Comparison of ENCODE assay signal across 8 cellular contexts in genomic region chr13:100542546-100543156, GRCh38. TPM values are rescaled to one million over a fixed set of nuclear protein-coding genes. Genes with fewer than 3 reads are reported as not detected.
DNase-seq lines count a peak whose midpoint lies in the region; ATAC-seq and TF ChIP-seq lines count a peak whose summit lies in the region.

No MANE protein-coding gene starts in this region.

- H3K27ac ChIP-seq in BLaER1 treated with 17β-estradiol and CSF1 and Interleukin-3, amounts not matched to agents 10 nM and 100 nM, result peak overlapping the region in 5 of 11 experiments; percentile 6 to 54 (median 27); a peak in 6 of 22 replicates

- ATAC-seq in GM18505 (IDR thresholded peaks at IDR 0.05; ENCODE audit: unreplicated experiment), result peak; percentile 90
- peak; percentile 83 for ATAC-seq in HG02763 (IDR thresholded peaks at IDR 0.05; ENCODE audit: unreplicated experiment)
- peak; percentile 67 to 69 for ATAC-seq in naive thymus-derived CD8-positive, alpha-beta T cell
- no peak for ATAC-seq in esophagus mucosa

- TF ChIP-seq CTCF in MCF 10A (IDR thresholded peaks at IDR 0.05; ENCODE audit: unreplicated experiment), result peak; percentile 27

- H3K27ac Mint-ChIP-seq in MCF 10A (ENCODE audit: low read depth, unreplicated experiment), result no peak overlapping the region
- H3K27ac Mint-ChIP-seq in naive thymus-derived CD8-positive, alpha-beta T cell, result peak overlapping the region in 3 of 10 donors; percentile 38 to 80 (median 56)

- H3K9me3 Mint-ChIP-seq in MCF 10A (ENCODE audit: unreplicated experiment), result no peaks in the 10 kb centered on the region
- H3K9me3 Mint-ChIP-seq in naive thymus-derived CD8-positive, alpha-beta T cell, result no peaks in the 10 kb centered on the region

- no peaks in the 10 kb centered on the region for H3K27me3 Mint-ChIP-seq in MCF 10A (ENCODE audit: insufficient read depth, unreplicated experiment)
- H3K27me3 Mint-ChIP-seq in naive thymus-derived CD8-positive, alpha-beta T cell, result no peaks in the 10 kb centered on the region

- no peak for TF ChIP-seq POLR2A in GM18505 (IDR thresholded peaks at IDR 0.05; ENCODE audit: borderline replicate concordance, extremely low read depth, insufficient read depth, insufficient read length)

- peaks cover 0 to 10% (median 0%) of the 10 kb centered on the region in 11 experiments; a peak in 2 of 22 replicates for H3K27me3 ChIP-seq in BLaER1 treated with 17β-estradiol and CSF1 and Interleukin-3, amounts not matched to agents 10 nM and 100 nM

- H3K9me3 ChIP-seq in BLaER1 treated with 17β-estradiol and CSF1 and Interleukin-3, amounts not matched to agents 10 nM and 100 nM (replicated peaks in 1 of 11), result peaks cover 0 to 10% (median 0%) of the 10 kb centered on the region in 11 experiments; a peak in 3 of 22 replicates

- intact Hi-C loops in MCF 10A (cut with micrococcal nuclease), result loop anchor here (1.0 kb wide), 1 partner anchor 886 kb away; no protein-coding TSS in a partner anchor

- H3K4me3 ChIP-seq in BLaER1 treated with 17β-estradiol and CSF1 and Interleukin-3, amounts not matched to agents 10 nM and 100 nM, result no peak overlapping the region

- peaks cover 4% of the 10 kb centered on the region for H3K4me1 Mint-ChIP-seq in MCF 10A (ENCODE audit: insufficient read depth, unreplicated experiment)
- H3K4me1 Mint-ChIP-seq in naive thymus-derived CD8-positive, alpha-beta T cell, result peaks cover 1 to 32% (median 16%) of the 10 kb centered on the region in 4 donors

- H3K4me1 ChIP-seq in BLaER1 treated with 17β-estradiol and CSF1 and Interleukin-3, amounts not matched to agents 10 nM and 100 nM, result peaks cover 37 to 69% (median 59%) of the 10 kb centered on the region in 10 experiments

- CTCF ChIA-PET in MCF 10A (lab: Yijun Ruan, JAX), result interaction anchor here (0.9 to 1.4 kb wide), 2 partner anchors 28 to 887 kb away, joined by 3 read pairs; no protein-coding TSS in a partner anchor

- BruUV-seq in MCF 10A (replicated peaks; lab: Mats Ljungman, UMichigan), result no TSS peak

- no peaks in the 10 kb centered on the region for H3K36me3 Mint-ChIP-seq in MCF 10A (ENCODE audit: insufficient read depth, unreplicated experiment)
- H3K36me3 Mint-ChIP-seq in naive thymus-derived CD8-positive, alpha-beta T cell, result peaks cover 0 to 4% (median 0%) of the 10 kb centered on the region in 3 donors

- DNase-seq in NCI-H146 treated with DMSO at 0.1 percent for 48 hours (lab: John Stamatoyannopoulos, UW; ENCODE audit: unreplicated experiment), result peak; percentile 3
- DNase-seq in MCF 10A (ENCODE audit: unreplicated experiment), result peak; percentile 52
- peak in 4 of 10 donors; percentile 14 to 50 (median 41) for DNase-seq in naive thymus-derived CD8-positive, alpha-beta T cell
- no peak for DNase-seq in NCI-H226

- H3K36me3 ChIP-seq in BLaER1 treated with 17β-estradiol and CSF1 and Interleukin-3, amounts not matched to agents 10 nM and 100 nM, result no peaks in the 10 kb centered on the region

- H4K20me1 ChIP-seq in BLaER1 treated with 17β-estradiol and CSF1 and Interleukin-3, amounts not matched to agents 10 nM and 100 nM, result no peaks in the 10 kb centered on the region

- no peak overlapping the region for H3K4me3 Mint-ChIP-seq in MCF 10A (ENCODE audit: unreplicated experiment)
- H3K4me3 Mint-ChIP-seq in naive thymus-derived CD8-positive, alpha-beta T cell, result peak overlapping the region in 5 of 10 donors; percentile 20 to 78 (median 45)

- no peak overlapping the region; a peak in 1 of 22 replicates for H3K9ac ChIP-seq in BLaER1 treated with 17β-estradiol and CSF1 and Interleukin-3, amounts not matched to agents 10 nM and 100 nM

- H3K4me2 ChIP-seq in BLaER1 treated with 17β-estradiol and CSF1 and Interleukin-3, amounts not matched to agents 10 nM and 100 nM, result peak overlapping the region; percentile 65 to 94 (median 84)

- POLR2A ChIA-PET in MCF 10A (lab: Yijun Ruan, JAX), result no interaction called here
- POLR2A ChIA-PET in naive thymus-derived CD8-positive, alpha-beta T cell (lab: Charles Lee), result interaction anchor here (1.0 kb wide), 1 partner anchor 886 kb away, joined by 4 read pairs; no protein-coding TSS in a partner anchor

RNA-seq across cellular contexts. Expression of gene GGACT, which starts 45.9 kb away (rescaled TPM):
- total RNA-seq in MCF 10A (2022) (6.9 and 8.1 TPM in 2 replicates), esophagus mucosa (3.6 TPM)
- total RNA-seq in naive thymus-derived CD8-positive, alpha-beta T cell, result 1 to 10 TPM; 3.5 to 4.0 TPM
- 10 to 100 TPM in 1 of 3 donors, 1 to 10 TPM in 2; 5.3 to 10.4 (median 7.7) TPM for polyA plus RNA-seq in naive thymus-derived CD8-positive, alpha-beta T cell
